In genomic region chr7:155454183-155455112, GRCh38 we compare ENCODE assay signal across 14 cellular contexts. TPM values are rescaled to one million over a fixed set of nuclear protein-coding genes. Genes with fewer than 3 reads are reported as not detected.
DNase-seq lines count a peak whose midpoint lies in the region; ATAC-seq and TF ChIP-seq lines count a peak whose summit lies in the region.
"Had no signal": no experiment of that assay in that cellular context is flagged by ENCODE, and none has a peak within 500 bp of the region (broad histone marks: within the 10 kb centered on the region; RNA-seq: fewer than 3 reads in every experiment).

No MANE protein-coding gene starts in this region.

- intact Hi-C loops in natural killer cell (cut with micrococcal nuclease) (no loop called here), left lung (cut with DNase I) (no loop called here)
- intact Hi-C loops in activated T-helper 1 cell treated with anti-CD3 and anti-CD28 coated beads, Interleukin-12 subunit alpha, Interleukin-12 subunit beta, Interleukin-2, Interleukin-4 antibody, amounts not matched to agents 30 ng/mL and 10 ng/mL and 1 ng/mL, durations not matched to agents 14 hours and 24 hours and 36 hours (cut with micrococcal nuclease), result no loop called here

- no peak overlapping the region for H3K4me3 ChIP-seq in left lung
- H3K4me3 ChIP-seq: adrenal gland had no signal

- peaks cover 95 to 97% of the 10 kb centered on the region in 2 donors for H3K27me3 ChIP-seq in left lung

- no peaks in the 10 kb centered on the region for H3K36me3 ChIP-seq in left lung
- H3K36me3 ChIP-seq: adrenal gland had no signal

- H3K4me1 Mint-ChIP-seq in natural killer cell (peaks cover 14 to 29% of the 10 kb centered on the region in 2 donors), nephron (peaks cover 31% of the 10 kb centered on the region), T-cell (peaks cover 16 to 34% (median 29%) of the 10 kb centered on the region in 3 donors)
- peaks cover 8 to 19% of the 10 kb centered on the region in 2 donors for H3K4me1 Mint-ChIP-seq in natural killer cell treated with Interleukin-12 subunit alpha and Interleukin-12 subunit beta and Interleukin-15 and Interleukin-18, amount 100 ng/mL, for 72 hours (ENCODE audit: low read depth in 2 of 2)
- H3K4me1 Mint-ChIP-seq in activated T-helper 1 cell treated with anti-CD3 and anti-CD28 coated beads, Interleukin-12 subunit alpha, Interleukin-12 subunit beta, Interleukin-2, Interleukin-4 antibody, amounts not matched to agents 30 ng/mL and 10 ng/mL and 1 ng/mL, durations not matched to agents 14 hours and 24 hours and 36 hours (ENCODE audit: low read depth), result peaks cover 3% of the 10 kb centered on the region

- peaks cover 59 to 60% of the 10 kb centered on the region in 2 donors for H3K27me3 Mint-ChIP-seq in natural killer cell (ENCODE audit: low read depth in 2 of 2)
- peaks cover 48 to 49% of the 10 kb centered on the region in 2 donors for H3K27me3 Mint-ChIP-seq in natural killer cell treated with Interleukin-12 subunit alpha and Interleukin-12 subunit beta and Interleukin-15 and Interleukin-18, amount 100 ng/mL, for 72 hours
- H3K27me3 Mint-ChIP-seq in activated T-helper 1 cell treated with anti-CD3 and anti-CD28 coated beads, Interleukin-12 subunit alpha, Interleukin-12 subunit beta, Interleukin-2, Interleukin-4 antibody, amounts not matched to agents 30 ng/mL and 10 ng/mL and 1 ng/mL, durations not matched to agents 14 hours and 24 hours and 36 hours (ENCODE audit: insufficient read depth), result peaks cover 67% of the 10 kb centered on the region
- peaks cover 93% of the 10 kb centered on the region for H3K27me3 Mint-ChIP-seq in nephron (ENCODE audit: low read depth)
- peaks cover 47 to 69% of the 10 kb centered on the region in 2 donors for H3K27me3 Mint-ChIP-seq in T-cell

- H3K4me3 Mint-ChIP-seq in natural killer cell, result peak overlapping the region; percentile 67
- no peak overlapping the region for H3K4me3 Mint-ChIP-seq in natural killer cell treated with Interleukin-12 subunit alpha and Interleukin-12 subunit beta and Interleukin-15 and Interleukin-18, amount 100 ng/mL, for 72 hours
- H3K4me3 Mint-ChIP-seq in activated T-helper 1 cell treated with anti-CD3 and anti-CD28 coated beads, Interleukin-12 subunit alpha, Interleukin-12 subunit beta, Interleukin-2, Interleukin-4 antibody, amounts not matched to agents 30 ng/mL and 10 ng/mL and 1 ng/mL, durations not matched to agents 14 hours and 24 hours and 36 hours, result no peak overlapping the region
- H3K4me3 Mint-ChIP-seq in nephron, result peak overlapping the region; percentile 51 to 65 (median 62)
- H3K4me3 Mint-ChIP-seq in T-cell, result peak overlapping the region in 1 of 3 donors; percentile 81

- H3K27ac Mint-ChIP-seq in natural killer cell (no peak overlapping the region), nephron (no peak overlapping the region), T-cell (no peak overlapping the region)
- no peak overlapping the region for H3K27ac Mint-ChIP-seq in natural killer cell treated with Interleukin-12 subunit alpha and Interleukin-12 subunit beta and Interleukin-15 and Interleukin-18, amount 100 ng/mL, for 72 hours
- peak overlapping the region; percentile 23 for H3K27ac Mint-ChIP-seq in activated T-helper 1 cell treated with anti-CD3 and anti-CD28 coated beads, Interleukin-12 subunit alpha, Interleukin-12 subunit beta, Interleukin-2, Interleukin-4 antibody, amounts not matched to agents 30 ng/mL and 10 ng/mL and 1 ng/mL, durations not matched to agents 14 hours and 24 hours and 36 hours
- H3K27ac Mint-ChIP-seq: H9 had no signal

- no peak for DNase-seq in natural killer cell
- DNase-seq in natural killer cell treated with Interleukin-12 subunit alpha and Interleukin-12 subunit beta and Interleukin-15 and Interleukin-18, amount 100 ng/mL, for 72 hours (ENCODE audit: low spot score), result no peak
- no peak for DNase-seq in activated T-helper 1 cell treated with anti-CD3 and anti-CD28 coated beads, Interleukin-12 subunit alpha, Interleukin-12 subunit beta, Interleukin-2, Interleukin-4 antibody, amounts not matched to agents 30 ng/mL and 10 ng/mL and 1 ng/mL, durations not matched to agents 14 hours and 24 hours and 36 hours (ENCODE audit: low spot score)
- no peak for DNase-seq in T-cell
- no peak for DNase-seq in D341Med (ENCODE audit: low spot score)
- DNase-seq in left lung, result no peak
- DNase-seq: adrenal gland, cortex of kidney, H9, midbrain, NCI-H510A treated with DMSO at 0.1 percent for 48 hours, right cardiac atrium had no signal

- ATAC-seq in natural killer cell, result no peak
- ATAC-seq in natural killer cell treated with Interleukin-12 subunit alpha and Interleukin-12 subunit beta and Interleukin-15 and Interleukin-18, amount 100 ng/mL, for 72 hours, result no peak
- ATAC-seq in T-cell (replicated peaks in 1 of 4), result no peak
- no peak for ATAC-seq in left lung
- ATAC-seq: right cardiac atrium had no signal

- no peak for TF ChIP-seq CTCF in natural killer cell (IDR thresholded peaks at IDR 0.05)
- TF ChIP-seq CTCF in nephron (IDR thresholded peaks at IDR 0.05; ENCODE audit: unreplicated experiment in 3 of 3), result no peak
- TF ChIP-seq CTCF in left lung (IDR thresholded peaks at IDR 0.05), result no peak

- POLR2A ChIA-PET in T-cell (lab: Charles Lee), result no interaction called here

- H3K36me3 Mint-ChIP-seq in natural killer cell (no peaks in the 10 kb centered on the region), nephron (ENCODE audit: low read depth) (no peaks in the 10 kb centered on the region), T-cell (no peaks in the 10 kb centered on the region)
- H3K36me3 Mint-ChIP-seq in natural killer cell treated with Interleukin-12 subunit alpha and Interleukin-12 subunit beta and Interleukin-15 and Interleukin-18, amount 100 ng/mL, for 72 hours, result no peaks in the 10 kb centered on the region
- H3K36me3 Mint-ChIP-seq in activated T-helper 1 cell treated with anti-CD3 and anti-CD28 coated beads, Interleukin-12 subunit alpha, Interleukin-12 subunit beta, Interleukin-2, Interleukin-4 antibody, amounts not matched to agents 30 ng/mL and 10 ng/mL and 1 ng/mL, durations not matched to agents 14 hours and 24 hours and 36 hours (ENCODE audit: low read depth), result no peaks in the 10 kb centered on the region

- H3K9me3 ChIP-seq in left lung, result no peaks in the 10 kb centered on the region
- H3K9me3 ChIP-seq: adrenal gland had no signal

- no peak overlapping the region for H3K27ac ChIP-seq in left lung
- H3K27ac ChIP-seq: adrenal gland had no signal

- H3K4me1 ChIP-seq in left lung, result peaks cover 10 to 31% of the 10 kb centered on the region in 2 donors

- H3K9me3 Mint-ChIP-seq in natural killer cell, result no peaks in the 10 kb centered on the region
- H3K9me3 Mint-ChIP-seq in natural killer cell treated with Interleukin-12 subunit alpha and Interleukin-12 subunit beta and Interleukin-15 and Interleukin-18, amount 100 ng/mL, for 72 hours, result no peaks in the 10 kb centered on the region
- no peaks in the 10 kb centered on the region for H3K9me3 Mint-ChIP-seq in activated T-helper 1 cell treated with anti-CD3 and anti-CD28 coated beads, Interleukin-12 subunit alpha, Interleukin-12 subunit beta, Interleukin-2, Interleukin-4 antibody, amounts not matched to agents 30 ng/mL and 10 ng/mL and 1 ng/mL, durations not matched to agents 14 hours and 24 hours and 36 hours
- peaks cover 5% of the 10 kb centered on the region for H3K9me3 Mint-ChIP-seq in nephron
- no peaks in the 10 kb centered on the region for H3K9me3 Mint-ChIP-seq in T-cell

- CTCF ChIA-PET in T-cell (lab: Charles Lee), result no interaction called here

RNA-seq across cellular contexts. Expression of gene EN2, which starts 3.5 kb away (rescaled TPM):
- total RNA-seq in natural killer cell, result not detected
- under 1 TPM in 1 of 2 donors, not detected in 1; 0.07 TPM for total RNA-seq in natural killer cell treated with Interleukin-12 subunit alpha and Interleukin-12 subunit beta and Interleukin-15 and Interleukin-18, amount 100 ng/mL, for 72 hours
- total RNA-seq in activated T-helper 1 cell treated with anti-CD3 and anti-CD28 coated beads, Interleukin-12 subunit alpha, Interleukin-12 subunit beta, Interleukin-2, Interleukin-4 antibody, amounts not matched to agents 30 ng/mL and 10 ng/mL and 1 ng/mL, durations not matched to agents 14 hours and 24 hours and 36 hours, result not detected in 2 replicates
- total RNA-seq in T-cell, result not detected
- total RNA-seq in left lung, result not detected
- total RNA-seq: RPMI7951 had no signal

Comparison
In these comparisons a context has a peak if more than half of its experiments do, and no peak if none do; other contexts are left out.
1. H3K4me3 Mint-ChIP-seq: peak in natural killer cell (single experiment) and nephron (3 of 3); none in natural killer cell treated with Interleukin-12 subunit alpha and Interleukin-12 subunit beta and Interleukin-15 and Interleukin-18, amount 100 ng/mL, for 72 hours (single experiment) and activated T-helper 1 cell treated with anti-CD3 and anti-CD28 coated beads, Interleukin-12 subunit alpha, Interleukin-12 subunit beta, Interleukin-2, Interleukin-4 antibody, amounts not matched to agents 30 ng/mL and 10 ng/mL and 1 ng/mL, durations not matched to agents 14 hours and 24 hours and 36 hours (single experiment).